Comparison of ENCODE assay signal across 20 cellular contexts in genomic region chr11:107608809-107609208, GRCh38. TPM values are rescaled to one million over a fixed set of nuclear protein-coding genes. Genes with fewer than 3 reads are reported as not detected.
DNase-seq lines count a peak whose midpoint lies in the region; ATAC-seq, FAIRE-seq and TF ChIP-seq lines count a peak whose summit lies in the region.
"Had no signal": no experiment of that assay in that cellular context is flagged by ENCODE, and none has a peak within 500 bp of the region (broad histone marks: within the 10 kb centered on the region; RNA-seq: fewer than 3 reads in every experiment).

No MANE protein-coding gene starts in this region.

- TF ChIP-seq POLR2A in GM12892 (IDR thresholded peaks at IDR 0.05; ENCODE audit: low read depth, low read length) (no peak), endothelial cell of umbilical vein (IDR thresholded peaks at IDR 0.05; ENCODE audit: low read depth, low read length) (no peak)

- peaks cover 30% of the 10 kb centered on the region for H3K4me1 Mint-ChIP-seq in neural progenitor cell
- H3K4me1 Mint-ChIP-seq: CD4-positive, alpha-beta memory T cell had no signal

- intact Hi-C loops in endothelial cell of umbilical vein (cut with micrococcal nuclease), result loop anchor here (1.0 kb wide), 1 partner anchor 11 kb away; no protein-coding TSS in a partner anchor
- intact Hi-C loops in sciatic nerve (cut with DNase I), result no loop called here
- intact Hi-C loops in A673 (cut with micrococcal nuclease; ENCODE audit: unreplicated experiment), result no loop called here

- peak overlapping the region; percentile 44 for H3K27ac Mint-ChIP-seq in neural progenitor cell
- H3K27ac Mint-ChIP-seq: CD4-positive, alpha-beta memory T cell; H9 had no signal

- H3F3A ChIP-seq in neural progenitor cell (ENCODE audit: low read depth), result peaks cover 23% of the 10 kb centered on the region

- H4K20me1 ChIP-seq in endothelial cell of umbilical vein (replicated peaks; ENCODE audit: control insufficient read depth, extremely low read depth, insufficient read depth, low read length) (no peaks in the 10 kb centered on the region), neural progenitor cell (ENCODE audit: low read depth) (peaks cover 14% of the 10 kb centered on the region)

- H3K4me2 ChIP-seq in endothelial cell of umbilical vein (ENCODE audit: insufficient read depth, low read length) (peak overlapping the region; percentile 18), neural progenitor cell (peak overlapping the region; percentile 36)
- H3K4me2 ChIP-seq: A549 had no signal

- H3K4me1 ChIP-seq in HUES48 (ENCODE audit: control insufficient read depth, insufficient read depth, low read length), result peaks cover 24% of the 10 kb centered on the region
- peaks cover 33% of the 10 kb centered on the region for H3K4me1 ChIP-seq in endothelial cell of umbilical vein (ENCODE audit: control insufficient read depth, extremely low read depth, insufficient read depth, low read length)
- H3K4me1 ChIP-seq in neural progenitor cell, result peaks cover 33% of the 10 kb centered on the region
- H3K4me1 ChIP-seq in A673 (ENCODE audit: insufficient read depth, low read length, poor library complexity, severe bottlenecking), result peaks cover 10% of the 10 kb centered on the region
- H3K4me1 ChIP-seq: A549 had no signal

- H3K36me3 Mint-ChIP-seq in neural progenitor cell, result peaks cover 2% of the 10 kb centered on the region
- H3K36me3 Mint-ChIP-seq: CD4-positive, alpha-beta memory T cell had no signal

- 0 out of 2 replicates have a peak overlapping the region, but pooled peaks have one; percentile 11 for H3K4me3 ChIP-seq in HUES48 (ENCODE audit: low read depth, low read length)
- no peak overlapping the region for H3K4me3 ChIP-seq in endothelial cell of umbilical vein (replicated peaks in 1 of 3; ENCODE audit: insufficient read depth in 1 of 3, low read depth in 1 of 3, low read length in 3 of 3)
- H3K4me3 ChIP-seq in neural progenitor cell, result no peak overlapping the region
- H3K4me3 ChIP-seq in A673 (ENCODE audit: low read depth, low read length, poor library complexity, severe bottlenecking), result no peak overlapping the region
- H3K4me3 ChIP-seq: A549, GM23248 had no signal

- H3K36me3 ChIP-seq in HUES48 (ENCODE audit: control insufficient read depth, insufficient read depth, low read length) (no peaks in the 10 kb centered on the region), endothelial cell of umbilical vein (ENCODE audit: control insufficient read depth in 2 of 2, extremely low read depth in 1 of 2, insufficient read depth in 2 of 2, low read length in 2 of 2) (no peaks in the 10 kb centered on the region), neural progenitor cell (no peaks in the 10 kb centered on the region), A673 (ENCODE audit: insufficient read depth, low read length, poor library complexity, severe bottlenecking) (no peaks in the 10 kb centered on the region)

- no peak for TF ChIP-seq CTCF in endothelial cell of umbilical vein (IDR thresholded peaks at IDR 0.05; ENCODE audit: extremely low read depth in 1 of 2, insufficient read depth in 1 of 2, low read depth in 1 of 2, low read length in 2 of 2)
- TF ChIP-seq CTCF in neural progenitor cell (IDR thresholded peaks at IDR 0.05), result no peak
- TF ChIP-seq CTCF in A673 (conservative IDR thresholded peaks at IDR 0.05; ENCODE audit: low read depth, low read length), result no peak

- H3K9me1 ChIP-seq in endothelial cell of umbilical vein (replicated peaks; ENCODE audit: control insufficient read depth, extremely low read depth, insufficient read depth, low read length), result no peaks in the 10 kb centered on the region

- ATAC-seq in GM19324 (IDR thresholded peaks at IDR 0.05; ENCODE audit: low FRiP score, unreplicated experiment) (no peak), sciatic nerve (no peak)
- ATAC-seq: A549, HCT116 had no signal

- H3K27me3 ChIP-seq in HUES48 (ENCODE audit: control insufficient read depth, insufficient read depth, low read length) (peaks cover 3% of the 10 kb centered on the region; the same call in 1 of the 2 replicates), endothelial cell of umbilical vein (ENCODE audit: control insufficient read depth in 2 of 2, insufficient read depth in 2 of 2, low read length in 2 of 2) (no peaks in the 10 kb centered on the region), neural progenitor cell (peaks cover 61% of the 10 kb centered on the region), A673 (replicated peaks; ENCODE audit: insufficient read depth, low read depth, low read length, poor library complexity) (peaks cover 8% of the 10 kb centered on the region)

- peaks cover 4% of the 10 kb centered on the region for H3K9me3 Mint-ChIP-seq in neural progenitor cell
- H3K9me3 Mint-ChIP-seq: CD4-positive, alpha-beta memory T cell; H9 had no signal

- H3K9ac ChIP-seq in HUES48 (ENCODE audit: low read depth, low read length), result no peak overlapping the region
- no peak overlapping the region for H3K9ac ChIP-seq in endothelial cell of umbilical vein (replicated peaks; ENCODE audit: extremely low read depth, insufficient read depth, low read length)
- no peak overlapping the region for H3K9ac ChIP-seq in neural progenitor cell
- H3K9ac ChIP-seq: GM23248 had no signal

- H3K27ac ChIP-seq in HUES48 (ENCODE audit: low read depth, low read length) (peak overlapping the region; percentile 5), endothelial cell of umbilical vein (ENCODE audit: insufficient read depth, low read depth, low read length) (no peak overlapping the region), neural progenitor cell (no peak overlapping the region), A673 (ENCODE audit: low read depth, low read length, poor library complexity, severe bottlenecking) (no peak overlapping the region)
- H3K27ac ChIP-seq: A549, GM23248 had no signal

- no TSS peak for BruUV-seq in endothelial cell of umbilical vein (replicated peaks; lab: Mats Ljungman, UMichigan)
- BruUV-seq in A673 (replicated peaks; lab: Mats Ljungman, UMichigan), result no TSS peak

- H3K9me3 ChIP-seq in HUES48 (ENCODE audit: control insufficient read depth, insufficient read depth, low read length), result no peaks in the 10 kb centered on the region
- H3K9me3 ChIP-seq in endothelial cell of umbilical vein (replicated peaks; ENCODE audit: control insufficient read depth, insufficient read depth, low read length), result no peaks in the 10 kb centered on the region
- no peaks in the 10 kb centered on the region for H3K9me3 ChIP-seq in neural progenitor cell (ENCODE audit: low read depth)
- no peaks in the 10 kb centered on the region for H3K9me3 ChIP-seq in A673 (ENCODE audit: low read depth, low read length, poor library complexity, severe bottlenecking)
- H3K9me3 ChIP-seq: A549 had no signal

- H3K4me3 Mint-ChIP-seq in neural progenitor cell, result no peak overlapping the region
- H3K4me3 Mint-ChIP-seq: CD4-positive, alpha-beta memory T cell had no signal

- POLR2A ChIA-PET in endothelial cell of umbilical vein (lab: Charles Lee), result interaction anchor here (1.6 kb wide), 1 partner anchor 11 kb away, joined by 4 read pairs; no protein-coding TSS in a partner anchor
- POLR2A ChIA-PET in A673 (lab: Charles Lee; ENCODE audit: low non-redundant PET), result no interaction called here

- DNase-seq in GM12892 (ENCODE audit: insufficient read length) (no peak), endothelial cell of umbilical vein (ENCODE audit: low read depth, low spot score) (peak; percentile 94), neural progenitor cell (ENCODE audit: low spot score) (no peak), sciatic nerve (ENCODE audit: low spot score) (no peak), A673 (ENCODE audit: low spot score) (no peak)
- DNase-seq: 8988T; C1 segment of cervical spinal cord; Calu3; CD4-positive, alpha-beta memory T cell; COR-L47; DMS53; DMS79 treated with DMSO at 0.1 percent for 48 hours; GF-D8; GM23248; H9 had no signal

- peaks cover 6% of the 10 kb centered on the region for H3K27me3 Mint-ChIP-seq in neural progenitor cell (ENCODE audit: insufficient read depth, low read depth)

- no peaks in the 10 kb centered on the region for H3K79me2 ChIP-seq in endothelial cell of umbilical vein (ENCODE audit: control insufficient read depth, insufficient read depth, low read length)
- no peaks in the 10 kb centered on the region for H3K79me2 ChIP-seq in neural progenitor cell (ENCODE audit: low read depth)

- dilution Hi-C loops in endothelial cell of umbilical vein (cut with MboI; ENCODE audit: extremely low pct_ligation_motif_present, low sequenced_read_pairs), result no loop called here

- peak overlapping the region; percentile 11 for H2AFZ ChIP-seq in endothelial cell of umbilical vein (ENCODE audit: low read depth, low read length)
- H2AFZ ChIP-seq in neural progenitor cell (replicated peaks), result no peak overlapping the region
- H2AFZ ChIP-seq: GM23248 had no signal

- CTCF ChIA-PET in endothelial cell of umbilical vein (lab: Charles Lee), result interaction anchor here (0.8 to 2.8 kb wide), 16 partner anchors 9 to 87 kb away, joined by 3 to 24 read pairs (median 6); no protein-coding TSS in a partner anchor
- CTCF ChIA-PET in A673 (lab: Charles Lee), result no interaction called here

- FAIRE-seq in GM12892 (lab: Jason Lieb, UNC) (peak; percentile 54), endothelial cell of umbilical vein (lab: Jason Lieb, UNC) (peak; percentile 96)
- FAIRE-seq: A549, GM12891 had no signal

RNA-seq across cellular contexts. Expression of gene ELMOD1, which starts 17.9 kb away (rescaled TPM):
- not detected for polyA plus RNA-seq in GM12892 (2012; ENCODE audit: missing spikeins)
- 0.53 and 2.4 TPM in 2 replicates for total RNA-seq in endothelial cell of umbilical vein
- 0.80 and 1.6 TPM in 2 replicates for polyA plus RNA-seq in endothelial cell of umbilical vein
- 1.7 and 1.8 TPM in 2 replicates for polyA plus RNA-seq in endothelial cell of umbilical vein (2011; cell fraction: cytosol; rRNA removed)
- polyA plus RNA-seq in endothelial cell of umbilical vein (2011; cell fraction: nucleus; rRNA removed), result 2.2 and 2.9 TPM in 2 replicates
- polyA plus RNA-seq in endothelial cell of umbilical vein (2012), result 24.3 and 30.3 TPM in 2 replicates
- 1.4 and 1.6 TPM in 2 replicates for polyA minus RNA-seq in endothelial cell of umbilical vein
- polyA minus RNA-seq in endothelial cell of umbilical vein (2011; cell fraction: cytosol; rRNA and poly(A)+ RNA removed), result not detected
- 2.5 and 3.7 TPM in 2 replicates for polyA minus RNA-seq in endothelial cell of umbilical vein (2011; cell fraction: nucleus; rRNA and poly(A)+ RNA removed)
- total RNA-seq in neural progenitor cell (ENCODE audit: low replicate concordance), result 0.19 TPM in 1 of 2 replicates, not detected in the other
- 0.36 TPM for total RNA-seq in sciatic nerve
- total RNA-seq in A673 (2021), result not detected in 2 replicates
- total RNA-seq: CD4-positive, alpha-beta memory T cell; GM23248 had no signal
- polyA plus RNA-seq: CD4-positive, alpha-beta memory T cell had no signal

RNA-seq across cellular contexts. Expression of gene ALKBH8, which starts 43.3 kb away (rescaled TPM):
- 6.9 TPM for polyA plus RNA-seq in GM12892 (2012; ENCODE audit: missing spikeins)
- 9.8 and 10.2 TPM in 2 replicates for total RNA-seq in endothelial cell of umbilical vein
- 1.5 and 2.6 TPM in 2 replicates for polyA plus RNA-seq in endothelial cell of umbilical vein
- 2.9 and 3.3 TPM in 2 replicates for polyA plus RNA-seq in endothelial cell of umbilical vein (2011; cell fraction: cytosol; rRNA removed)
- polyA plus RNA-seq in endothelial cell of umbilical vein (2011; cell fraction: nucleus; rRNA removed), result 5.3 and 11.3 TPM in 2 replicates
- polyA plus RNA-seq in endothelial cell of umbilical vein (2012), result 7.7 and 16.2 TPM in 2 replicates
- polyA minus RNA-seq in endothelial cell of umbilical vein, result 7.5 and 10.9 TPM in 2 replicates
- 4.0 TPM for polyA minus RNA-seq in endothelial cell of umbilical vein (2011; cell fraction: cytosol; rRNA and poly(A)+ RNA removed)
- polyA minus RNA-seq in endothelial cell of umbilical vein (2011; cell fraction: nucleus; rRNA and poly(A)+ RNA removed), result 10.4 and 13.1 TPM in 2 replicates
- total RNA-seq in neural progenitor cell (ENCODE audit: low replicate concordance), result 7.0 and 11.8 TPM in 2 replicates
- 11.6 TPM for total RNA-seq in sciatic nerve
- 13.6 and 17.0 TPM in 2 replicates for total RNA-seq in A673 (2021)
